In genomic region chr3:86269364-86270155, GRCh38 we compare ENCODE assay signal across 17 cellular contexts.
DNase-seq lines count a peak whose midpoint lies in the region; ATAC-seq, FAIRE-seq and TF ChIP-seq lines count a peak whose summit lies in the region.
"Had no signal": no experiment of that assay in that cellular context is flagged by ENCODE, and none has a peak within 500 bp of the region (broad histone marks: within the 10 kb centered on the region; RNA-seq: fewer than 3 reads in every experiment).

No MANE protein-coding gene starts in this region.

- H4K20me1 ChIP-seq in hepatocyte (ENCODE audit: insufficient read depth, poor library complexity, severe bottlenecking) (no peaks in the 10 kb centered on the region), neural progenitor cell (ENCODE audit: low read depth) (no peaks in the 10 kb centered on the region), smooth muscle cell (ENCODE audit: low read depth) (no peaks in the 10 kb centered on the region)
- H4K20me1 ChIP-seq: BLaER1 treated with 17β-estradiol and CSF1 and Interleukin-3, amounts not matched to agents 10 nM and 100 nM had no signal

- TF ChIP-seq POLR2A in GM12892 (IDR thresholded peaks at IDR 0.05; ENCODE audit: low read depth, low read length) = no peak

- no peaks in the 10 kb centered on the region for H3F3A ChIP-seq in neural progenitor cell (ENCODE audit: low read depth)
- H3F3A ChIP-seq in smooth muscle cell (ENCODE audit: low read depth) = no peaks in the 10 kb centered on the region

- H3K36me3 ChIP-seq in hepatocyte (replicated peaks; ENCODE audit: insufficient read depth, low read depth) = no peaks in the 10 kb centered on the region
- H3K36me3 ChIP-seq in neural progenitor cell = no peaks in the 10 kb centered on the region
- H3K36me3 ChIP-seq in smooth muscle cell (ENCODE audit: low read depth) = no peaks in the 10 kb centered on the region
- H3K36me3 ChIP-seq: BLaER1 treated with 17β-estradiol and CSF1 and Interleukin-3, amounts not matched to agents 10 nM and 100 nM had no signal

- H3K9me3 Mint-ChIP-seq in neural progenitor cell (no peaks in the 10 kb centered on the region), MCF 10A (ENCODE audit: unreplicated experiment) (no peaks in the 10 kb centered on the region)

- intact Hi-C loops in MCF 10A (cut with micrococcal nuclease) = no loop called here

- TF ChIP-seq CTCF in hepatocyte (IDR thresholded peaks at IDR 0.05; ENCODE audit: poor library complexity) = no peak
- no peak for TF ChIP-seq CTCF in neural progenitor cell (IDR thresholded peaks at IDR 0.05)
- TF ChIP-seq CTCF in smooth muscle cell (IDR thresholded peaks at IDR 0.05; ENCODE audit: borderline replicate concordance, insufficient read depth, poor library complexity, severe bottlenecking) = no peak
- no peak for TF ChIP-seq CTCF in MCF 10A (IDR thresholded peaks at IDR 0.05; ENCODE audit: unreplicated experiment)

- H3K36me3 Mint-ChIP-seq in neural progenitor cell (no peaks in the 10 kb centered on the region), MCF 10A (ENCODE audit: insufficient read depth, unreplicated experiment) (no peaks in the 10 kb centered on the region)

- H3K9ac ChIP-seq in neural progenitor cell (no peak overlapping the region), smooth muscle cell (ENCODE audit: low read depth) (no peak overlapping the region)
- H3K9ac ChIP-seq: BLaER1 treated with 17β-estradiol and CSF1 and Interleukin-3, amounts not matched to agents 10 nM and 100 nM; GM23248 had no signal

- H3K9me2 ChIP-seq in hepatocyte (replicated peaks; ENCODE audit: insufficient read depth) = no peaks in the 10 kb centered on the region

- POLR2A ChIA-PET in MCF 10A (lab: Yijun Ruan, JAX) = no interaction called here

- H3K4me2 ChIP-seq in hepatocyte (peak overlapping the region; percentile 23), neural progenitor cell (peak overlapping the region; percentile 41), smooth muscle cell (no peak overlapping the region)
- H3K4me2 ChIP-seq: BLaER1 treated with 17β-estradiol and CSF1 and Interleukin-3, amounts not matched to agents 10 nM and 100 nM had no signal

- H3K9me3 ChIP-seq in hepatocyte (ENCODE audit: low read depth) (no peaks in the 10 kb centered on the region), neural progenitor cell (ENCODE audit: low read depth) (no peaks in the 10 kb centered on the region), smooth muscle cell (replicated peaks; ENCODE audit: low read depth) (no peaks in the 10 kb centered on the region)
- H3K9me3 ChIP-seq: BLaER1 treated with 17β-estradiol and CSF1 and Interleukin-3, amounts not matched to agents 10 nM and 100 nM had no signal

- H3K4me1 ChIP-seq in hepatocyte (ENCODE audit: insufficient read depth) (no peaks in the 10 kb centered on the region), neural progenitor cell (peaks cover 25% of the 10 kb centered on the region), smooth muscle cell (ENCODE audit: low read depth) (peaks cover 16% of the 10 kb centered on the region)

- no peak overlapping the region for H3K4me3 ChIP-seq in hepatocyte
- H3K4me3 ChIP-seq in neural progenitor cell = no peak overlapping the region
- H3K4me3 ChIP-seq in smooth muscle cell = no peak overlapping the region
- H3K4me3 ChIP-seq: BLaER1 treated with 17β-estradiol and CSF1 and Interleukin-3, amounts not matched to agents 10 nM and 100 nM; GM23248 had no signal

- H3K27ac Mint-ChIP-seq in neural progenitor cell = peak overlapping the region; percentile 17
- H3K27ac Mint-ChIP-seq in MCF 10A (ENCODE audit: low read depth, unreplicated experiment) = no peak overlapping the region
- H3K27ac Mint-ChIP-seq: CD4-positive, alpha-beta T cell had no signal

- no peaks in the 10 kb centered on the region for H3K79me2 ChIP-seq in hepatocyte
- no peaks in the 10 kb centered on the region for H3K79me2 ChIP-seq in neural progenitor cell (ENCODE audit: low read depth)
- H3K79me2 ChIP-seq in smooth muscle cell (ENCODE audit: low read depth) = no peaks in the 10 kb centered on the region

- BruUV-seq in MCF 10A (replicated peaks; lab: Mats Ljungman, UMichigan) = no TSS peak

- H3K27me3 Mint-ChIP-seq in neural progenitor cell (ENCODE audit: insufficient read depth, low read depth) = no peaks in the 10 kb centered on the region
- peaks cover 49% of the 10 kb centered on the region for H3K27me3 Mint-ChIP-seq in MCF 10A (ENCODE audit: insufficient read depth, unreplicated experiment)
- H3K27me3 Mint-ChIP-seq: CD4-positive, alpha-beta T cell had no signal

- DNase-seq in NCI-H69 (lab: John Stamatoyannopoulos, UW) (peak; percentile 10), hepatocyte (ENCODE audit: low spot score) (no peak), neural progenitor cell (ENCODE audit: low spot score) (no peak), smooth muscle cell (lab: John Stamatoyannopoulos, UW; ENCODE audit: unreplicated experiment) (no peak), GM12892 (ENCODE audit: insufficient read length) (no peak), MCF 10A (ENCODE audit: unreplicated experiment) (no peak)
- DNase-seq: 8988T; AML-193; Calu3; CD4-positive, alpha-beta T cell; DMS 273 treated with DMSO at 0.1 percent for 48 hours; GM23248; H9 had no signal

- WGBS in hepatocyte (ENCODE audit: low lambda C conversion rate, missing lambda C conversion rate) = 43% methylated on average over 4 of the region's 4 CpGs
- WGBS in smooth muscle cell (ENCODE audit: low lambda C conversion rate) = 89% methylated on average over 4 of the region's 4 CpGs

- H3K27me3 ChIP-seq in hepatocyte (no peaks in the 10 kb centered on the region), neural progenitor cell (no peaks in the 10 kb centered on the region), smooth muscle cell (ENCODE audit: low read depth) (no peaks in the 10 kb centered on the region)
- H3K27me3 ChIP-seq: BLaER1 treated with 17β-estradiol and CSF1 and Interleukin-3, amounts not matched to agents 10 nM and 100 nM had no signal

- no peak for ATAC-seq in GM18907 (IDR thresholded peaks at IDR 0.05; ENCODE audit: unreplicated experiment)

- no peak for FAIRE-seq in GM12892 (lab: Jason Lieb, UNC)
- FAIRE-seq: GM18507, HTR-8/SVneo had no signal

- H3K4me3 Mint-ChIP-seq in neural progenitor cell = no peak overlapping the region
- H3K4me3 Mint-ChIP-seq in MCF 10A (ENCODE audit: unreplicated experiment) = no peak overlapping the region
- H3K4me3 Mint-ChIP-seq: CD4-positive, alpha-beta T cell; H9 had no signal

- CTCF ChIA-PET in MCF 10A (lab: Yijun Ruan, JAX) = no interaction called here

- H2AFZ ChIP-seq in hepatocyte (peak overlapping the region; percentile 31), neural progenitor cell (replicated peaks) (peak overlapping the region; percentile 75), smooth muscle cell (ENCODE audit: low read depth) (peak overlapping the region; percentile 21)
- H2AFZ ChIP-seq: GM23248 had no signal

- H3K4me1 Mint-ChIP-seq in neural progenitor cell = peaks cover 18% of the 10 kb centered on the region
- H3K4me1 Mint-ChIP-seq in MCF 10A (ENCODE audit: insufficient read depth, unreplicated experiment) = no peaks in the 10 kb centered on the region

- no peak overlapping the region for H3K27ac ChIP-seq in hepatocyte
- no peak overlapping the region for H3K27ac ChIP-seq in neural progenitor cell
- no peak overlapping the region for H3K27ac ChIP-seq in smooth muscle cell (ENCODE audit: low read depth)
- H3K27ac ChIP-seq: BLaER1 treated with 17β-estradiol and CSF1 and Interleukin-3, amounts not matched to agents 10 nM and 100 nM; GM23248 had no signal

Comparison
In these comparisons a context has a peak if more than half of its experiments do, and no peak if none do; other contexts are left out.
1. H2AFZ ChIP-seq: peak in every context shown above with its lines; median percentile 75 in neural progenitor cell; 31 in hepatocyte; 21 in smooth muscle cell.